Comparison of ENCODE assay signal across 8 cellular contexts in the genomic region with DNA sequence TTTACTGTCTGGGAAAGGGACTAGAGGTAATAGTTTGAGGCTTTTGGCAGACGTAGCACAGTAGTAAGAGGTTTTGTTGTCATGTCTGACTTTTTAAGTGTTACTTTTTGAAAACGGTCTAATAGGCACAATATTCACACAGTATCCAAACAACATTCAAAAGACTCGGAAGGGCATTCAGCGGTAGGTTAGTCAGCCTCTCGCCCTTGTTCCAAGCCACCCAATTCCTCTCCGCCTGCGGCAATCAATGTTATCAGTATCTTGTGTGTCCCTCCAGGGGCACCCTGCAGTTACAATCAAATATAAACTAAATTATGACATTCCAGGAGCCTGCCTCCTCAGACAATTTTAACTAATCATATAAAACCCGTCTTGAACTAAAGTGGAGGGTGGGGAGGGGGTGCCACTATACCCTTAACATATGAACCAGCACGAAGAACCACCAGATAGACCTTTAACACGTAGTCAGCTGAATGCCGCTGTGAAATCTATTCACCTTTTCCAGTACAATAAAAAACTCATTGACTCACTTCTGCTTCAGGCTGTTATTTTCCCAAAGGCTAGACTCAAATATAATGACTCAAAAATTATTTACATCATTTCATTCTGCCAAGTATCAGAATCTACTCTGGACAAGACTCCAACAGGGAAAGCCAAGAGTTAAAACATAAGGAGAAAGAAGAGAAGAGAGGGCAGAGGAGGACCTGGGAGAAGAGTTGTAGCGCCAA. TPM values are rescaled to one million over a fixed set of nuclear protein-coding genes. Genes with fewer than 3 reads are reported as not detected.
DNase-seq lines count a peak whose midpoint lies in the region; ATAC-seq and TF ChIP-seq lines count a peak whose summit lies in the region.

No MANE protein-coding gene starts in this region.

- peak overlapping the region; percentile 96 to 100 (median 98) for H3K4me3 Mint-ChIP-seq in CD4-positive, CD25-positive, alpha-beta regulatory T cell
- H3K4me3 Mint-ChIP-seq in dendritic cell treated with granulocyte-macrophage colony-stimulating factor and Interleukin-4, amounts not matched to agents 40 ng/mL and 50 ng/mL, for 4 days: peak overlapping the region; percentile 87
- H3K4me3 Mint-ChIP-seq in nephron: peak overlapping the region; percentile 88 to 98 (median 91)

- H3F3A ChIP-seq in MM.1S (ENCODE audit: insufficient read depth, low read length): peaks cover 19% of the 10 kb centered on the region

- H3K27ac Mint-ChIP-seq in CD4-positive, CD25-positive, alpha-beta regulatory T cell: peak overlapping the region in 2 of 3 donors; percentile 63 to 93
- peak overlapping the region; percentile 98 for H3K27ac Mint-ChIP-seq in dendritic cell treated with granulocyte-macrophage colony-stimulating factor and Interleukin-4, amounts not matched to agents 40 ng/mL and 50 ng/mL, for 4 days
- H3K27ac Mint-ChIP-seq in nephron: peak overlapping the region; percentile 19 to 97 (median 93)

- no peak overlapping the region for H3K27ac ChIP-seq in CD4-positive, CD25-positive, alpha-beta regulatory T cell (ENCODE audit: insufficient read depth, low read length, poor library complexity, severe bottlenecking)
- no peak overlapping the region for H3K27ac ChIP-seq in MM.1S (ENCODE audit: low read length)

- TF ChIP-seq CTCF in MM.1S (IDR thresholded peaks at IDR 0.05; ENCODE audit: low read length) (no peak), nephron (IDR thresholded peaks at IDR 0.05; ENCODE audit: unreplicated experiment in 3 of 3) (no peak)

- peaks cover 5% of the 10 kb centered on the region for H3K27me3 ChIP-seq in CD4-positive, CD25-positive, alpha-beta regulatory T cell (ENCODE audit: control insufficient read depth, insufficient read depth, low read length)
- no peaks in the 10 kb centered on the region for H3K27me3 ChIP-seq in MM.1S (replicated peaks; ENCODE audit: insufficient read depth, low read length)

- H3K36me3 ChIP-seq in CD4-positive, CD25-positive, alpha-beta regulatory T cell (ENCODE audit: control insufficient read depth, insufficient read depth, low read length): no peaks in the 10 kb centered on the region
- H3K36me3 ChIP-seq in MM.1S (replicated peaks; ENCODE audit: insufficient read depth, low read length): no peaks in the 10 kb centered on the region

- H3K9me3 Mint-ChIP-seq in CD4-positive, CD25-positive, alpha-beta regulatory T cell: peaks cover 0 to 2% (median 0%) of the 10 kb centered on the region in 7 donors
- H3K9me3 Mint-ChIP-seq in dendritic cell treated with granulocyte-macrophage colony-stimulating factor and Interleukin-4, amounts not matched to agents 40 ng/mL and 50 ng/mL, for 4 days: no peaks in the 10 kb centered on the region
- no peaks in the 10 kb centered on the region for H3K9me3 Mint-ChIP-seq in nephron

- H3K9me2 ChIP-seq in MM.1S (replicated peaks; ENCODE audit: insufficient read depth, low read length): no peaks in the 10 kb centered on the region

- H4K20me1 ChIP-seq in MM.1S (ENCODE audit: insufficient read depth, low read length): no peaks in the 10 kb centered on the region

- DNase-seq in CD4-positive, CD25-positive, alpha-beta regulatory T cell: no peak
- no peak for DNase-seq in MM.1S
- DNase-seq in iPS-NIHi7 (ENCODE audit: extremely low spot score): no peak

- peaks cover 7% of the 10 kb centered on the region for H3K36me3 Mint-ChIP-seq in CD4-positive, CD25-positive, alpha-beta regulatory T cell
- peaks cover 71% of the 10 kb centered on the region for H3K36me3 Mint-ChIP-seq in dendritic cell treated with granulocyte-macrophage colony-stimulating factor and Interleukin-4, amounts not matched to agents 40 ng/mL and 50 ng/mL, for 4 days (ENCODE audit: low read depth)
- no peaks in the 10 kb centered on the region for H3K36me3 Mint-ChIP-seq in nephron (ENCODE audit: low read depth)

- H3K4me1 ChIP-seq in CD4-positive, CD25-positive, alpha-beta regulatory T cell (ENCODE audit: control insufficient read depth, insufficient read depth, low read length, poor library complexity, severe bottlenecking): peaks cover 16% of the 10 kb centered on the region
- H3K4me1 ChIP-seq in MM.1S (ENCODE audit: low read length): no peaks in the 10 kb centered on the region

- intact Hi-C loops in dendritic cell treated with granulocyte-macrophage colony-stimulating factor and Interleukin-4, amounts not matched to agents 40 ng/mL and 50 ng/mL, for 4 days (cut with micrococcal nuclease): loop anchor here (2.0 to 10.0 kb wide), 6 partner anchors 14 to 1646 kb away; partner anchors contain the start of genes BCKDHB, PGM3 and RWDD2A

- no peaks in the 10 kb centered on the region for H3K79me2 ChIP-seq in MM.1S (ENCODE audit: low read length)

- H3K27me3 Mint-ChIP-seq in CD4-positive, CD25-positive, alpha-beta regulatory T cell: peaks cover 39% of the 10 kb centered on the region
- H3K27me3 Mint-ChIP-seq in dendritic cell treated with granulocyte-macrophage colony-stimulating factor and Interleukin-4, amounts not matched to agents 40 ng/mL and 50 ng/mL, for 4 days: no peaks in the 10 kb centered on the region
- H3K27me3 Mint-ChIP-seq in nephron (ENCODE audit: low read depth): peaks cover 49% of the 10 kb centered on the region

- peaks cover 0 to 51% (median 41%) of the 10 kb centered on the region in 4 donors for H3K4me1 Mint-ChIP-seq in CD4-positive, CD25-positive, alpha-beta regulatory T cell
- H3K4me1 Mint-ChIP-seq in dendritic cell treated with granulocyte-macrophage colony-stimulating factor and Interleukin-4, amounts not matched to agents 40 ng/mL and 50 ng/mL, for 4 days (ENCODE audit: low read depth): peaks cover 54% of the 10 kb centered on the region
- peaks cover 15% of the 10 kb centered on the region for H3K4me1 Mint-ChIP-seq in nephron

- no peak for ATAC-seq in CD4-positive, CD25-positive, alpha-beta regulatory T cell (ENCODE audit: low read depth in 2 of 2)
- ATAC-seq in HG03045 (IDR thresholded peaks at IDR 0.05; ENCODE audit: unreplicated experiment) (no peak), HG03457 (IDR thresholded peaks at IDR 0.05; ENCODE audit: unreplicated experiment) (no peak), HG03175 (IDR thresholded peaks at IDR 0.05; ENCODE audit: unreplicated experiment) (no peak)

- peak overlapping the region; percentile 64; the same call in 1 of the 2 replicates for H3K4me2 ChIP-seq in MM.1S (ENCODE audit: low read depth, low read length)

- no peaks in the 10 kb centered on the region for H3K9me3 ChIP-seq in CD4-positive, CD25-positive, alpha-beta regulatory T cell (ENCODE audit: control insufficient read depth in 2 of 2, low read length in 2 of 2)
- H3K9me3 ChIP-seq in MM.1S (replicated peaks; ENCODE audit: insufficient read depth, low read length): no peaks in the 10 kb centered on the region

- H3K9ac ChIP-seq in MM.1S (ENCODE audit: low read length): no peak overlapping the region

- no peak overlapping the region for H2AFZ ChIP-seq in MM.1S (ENCODE audit: low read length)

- H3K4me3 ChIP-seq in CD4-positive, CD25-positive, alpha-beta regulatory T cell (ENCODE audit: low read depth, low read length): peak overlapping the region; percentile 59
- H3K4me3 ChIP-seq in MM.1S (ENCODE audit: low read length): peak overlapping the region; percentile 92

RNA-seq across cellular contexts. Expression of gene TENT5A, which starts 1.7 kb away (rescaled TPM):
- 4.8 TPM for total RNA-seq in CD4-positive, CD25-positive, alpha-beta regulatory T cell
- 1 to 10 TPM; 1.2 to 4.1 (median 3.2) TPM for polyA plus RNA-seq in CD4-positive, CD25-positive, alpha-beta regulatory T cell
